Comparison of ENCODE assay signal across 20 cellular contexts in genomic region chr11:218815-219593, GRCh38. TPM values are rescaled to one million over a fixed set of nuclear protein-coding genes. Genes with fewer than 3 reads are reported as not detected.
DNase-seq lines count a peak whose midpoint lies in the region; ATAC-seq and TF ChIP-seq lines count a peak whose summit lies in the region.
"Had no signal": no experiment of that assay in that cellular context is flagged by ENCODE, and none has a peak within 500 bp of the region (broad histone marks: within the 10 kb centered on the region; RNA-seq: fewer than 3 reads in every experiment).

No MANE protein-coding gene starts in this region.

- no peak for TF ChIP-seq EP300 in stomach (IDR thresholded peaks at IDR 0.05)

- intact Hi-C loops in stomach (cut with DNase I; ENCODE audit: low total_unique reads), result no loop called here

- TF ChIP-seq CTCF in WERI-Rb-1 (IDR thresholded peaks at IDR 0.05; ENCODE audit: low read depth, low read length), result no peak
- no peak for TF ChIP-seq CTCF in stomach (IDR thresholded peaks at IDR 0.05)

- ATAC-seq in left lobe of liver (no peak), GM21423 (IDR thresholded peaks at IDR 0.05; ENCODE audit: unreplicated experiment) (no peak)

- DNase-seq in activated effector memory CD4-positive, alpha-beta T cell treated with anti-CD3 and anti-CD28 coated beads, Interleukin-2, amount 50 U/mL, for 16 hours, result peak; percentile 53
- DNase-seq in activated effector memory CD4-positive, alpha-beta T cell treated with Interleukin-2 at 50 U/mL for 16 hours, result no peak
- DNase-seq in WERI-Rb-1, result no peak
- peak; percentile 36 for DNase-seq in left lobe of liver (ENCODE audit: low spot score)
- peak; percentile 21 for DNase-seq in stomach
- no peak for DNase-seq in NCI-H1417 (lab: John Stamatoyannopoulos, UW)
- no peak for DNase-seq in ecto neural progenitor cell (ENCODE audit: low spot score)
- DNase-seq: CD4-positive, alpha-beta T cell; DMS79 treated with DMSO at 0.1 percent for 48 hours; GOT3; MV-4-11; NCI-H146; NCI-H2081 treated with DMSO at 0.1 percent for 48 hours; NCI-H2227 treated with DMSO at 0.1 percent for 48 hours; NCI-H526 had no signal

- no peak overlapping the region for H3K4me3 ChIP-seq in WERI-Rb-1 (ENCODE audit: low read depth, low read length)
- H3K4me3 ChIP-seq in stomach, result no peak overlapping the region

- no peak for TF ChIP-seq POLR2A in stomach (IDR thresholded peaks at IDR 0.05)

- H3K9me3 ChIP-seq in WERI-Rb-1 (ENCODE audit: severe bottlenecking) (no peaks in the 10 kb centered on the region), stomach (no peaks in the 10 kb centered on the region)

- no peaks in the 10 kb centered on the region for H3K27me3 ChIP-seq in WERI-Rb-1 (ENCODE audit: insufficient read depth, low read depth, severe bottlenecking)
- no peaks in the 10 kb centered on the region for H3K27me3 ChIP-seq in stomach

- H3K36me3 ChIP-seq in WERI-Rb-1, result peaks cover 27% of the 10 kb centered on the region
- H3K36me3 ChIP-seq in stomach, result peaks cover 20 to 62% (median 54%) of the 10 kb centered on the region in 4 donors

- H3K27ac ChIP-seq in WERI-Rb-1, result peak overlapping the region; percentile 80
- no peak overlapping the region for H3K27ac ChIP-seq in stomach

- 91 to 92% (median 92%) methylated on average over 28 to 29 of the region's 29 CpGs for WGBS in stomach, 5 donors

- no peaks in the 10 kb centered on the region for H3K4me1 ChIP-seq in stomach

RNA-seq across cellular contexts. Expression of gene RIC8A, which starts 11.5 kb away (rescaled TPM):
- 31.4 TPM for total RNA-seq in left lobe of liver
- 100 to 1,000 TPM in 2 of 5 donors, 10 to 100 TPM in 3; 45.2 to 262 (median 72.3) TPM for total RNA-seq in stomach
- polyA plus RNA-seq in stomach, result 10 to 100 TPM; 39.2 to 60.8 (median 53.5) TPM

RNA-seq across cellular contexts. Expression of gene BET1L, which starts 11.8 kb away (rescaled TPM):
- total RNA-seq in left lobe of liver (33.6 TPM), stomach (10 to 100 TPM in 4 of 5 donors, 1 to 10 TPM in 1; 7.0 to 36.5 (median 25.0) TPM)
- polyA plus RNA-seq in stomach, result 10 to 100 TPM; 21.8 to 38.3 (median 28.1) TPM

RNA-seq across cellular contexts. Expression of gene SIRT3, which starts 17.1 kb away (rescaled TPM):
- total RNA-seq in left lobe of liver (21.4 TPM), stomach (10 to 100 TPM in 2 of 5 donors, 1 to 10 TPM in 3; 5.4 to 63.7 (median 7.3) TPM)
- 10 to 100 TPM; 10.8 to 19.2 (median 13.8) TPM for polyA plus RNA-seq in stomach

RNA-seq across cellular contexts. Expression of gene PSMD13, which starts 17.8 kb away (rescaled TPM):
- total RNA-seq in left lobe of liver (49.5 TPM), stomach (100 to 1,000 TPM in 2 of 5 donors, 10 to 100 TPM in 3; 36.2 to 132 (median 64.9) TPM)
- polyA plus RNA-seq in stomach, result 100 to 1,000 TPM; 116 to 126 (median 123) TPM

RNA-seq across cellular contexts. Expression of gene SCGB1C1, which starts 26.1 kb away (rescaled TPM):
- total RNA-seq in left lobe of liver (not detected), stomach (not detected)
- polyA plus RNA-seq in stomach, result not detected
- total RNA-seq: A673; CD4-positive, alpha-beta T cell; HT-29; OCI-LY7; RPMI7951 had no signal

Comparison
In these comparisons a context has a peak if more than half of its experiments do, and no peak if none do; other contexts are left out.
1. DNase-seq: peak in activated effector memory CD4-positive, alpha-beta T cell treated with anti-CD3 and anti-CD28 coated beads, Interleukin-2, amount 50 U/mL, for 16 hours (single experiment), left lobe of liver (single experiment) and stomach (single experiment); none in activated effector memory CD4-positive, alpha-beta T cell treated with Interleukin-2 at 50 U/mL for 16 hours (single experiment), WERI-Rb-1 (single experiment), NCI-H1417 (0 of 3) and ecto neural progenitor cell (single experiment).